ENCODE assay signal across 8 cellular contexts in the genomic region with DNA sequence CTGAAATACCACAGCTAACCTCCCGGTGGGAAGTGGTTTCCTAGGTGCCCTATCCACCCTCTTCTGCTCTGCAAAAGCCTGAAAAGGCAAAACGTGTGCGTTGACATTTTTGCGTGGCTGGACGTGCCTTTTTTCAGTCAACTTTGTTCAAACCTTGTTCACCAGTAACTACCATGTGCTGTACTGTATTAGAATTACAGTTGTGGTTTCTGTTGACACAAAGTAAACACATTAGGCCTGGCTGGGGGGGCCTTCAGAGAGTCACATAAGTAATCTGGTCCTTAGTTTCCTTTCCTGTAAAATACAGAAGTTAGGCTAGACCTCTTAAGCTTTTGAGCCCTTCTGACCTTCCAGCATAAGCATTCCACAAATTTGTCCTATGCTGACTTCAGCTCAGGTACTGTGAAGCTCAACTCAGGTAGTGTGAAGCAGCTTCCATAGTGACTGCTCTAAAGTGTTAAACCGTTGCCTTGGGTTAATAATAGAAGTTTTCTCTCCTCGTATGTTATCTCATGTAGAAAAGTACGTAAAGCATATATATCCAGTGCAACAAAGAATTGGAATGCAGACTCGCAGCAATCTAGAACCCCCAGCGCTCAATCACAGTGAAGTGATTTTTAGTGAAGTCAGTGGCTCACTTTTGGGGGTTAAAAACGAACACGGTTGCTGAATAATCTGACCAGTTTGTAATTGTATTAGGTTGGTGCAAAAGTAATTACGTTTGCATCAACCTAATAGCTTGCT. TPM values are rescaled to one million over a fixed set of nuclear protein-coding genes. Genes with fewer than 3 reads are reported as not detected.
A peak's percentile ranks its signal among the peaks of the same experiment; 100 is the strongest.
DNase-seq lines count a peak whose midpoint lies in the region; ATAC-seq and TF ChIP-seq lines count a peak whose summit lies in the region.

No MANE protein-coding gene starts in this region.

- peaks cover 70% of the 10 kb centered on the region for H3K4me1 ChIP-seq in Loucy (ENCODE audit: insufficient read depth, low read length, poor library complexity, severe bottlenecking)
- H3K4me1 ChIP-seq in breast epithelium = peaks cover 7 to 16% of the 10 kb centered on the region in 2 donors
- peaks cover 23% of the 10 kb centered on the region for H3K4me1 ChIP-seq in mesodermal cell (ENCODE audit: control insufficient read depth, insufficient read depth, low read length, poor library complexity, severe bottlenecking)

- H3K4me3 ChIP-seq in Loucy (ENCODE audit: low read length, poor library complexity, severe bottlenecking) (peak overlapping the region; percentile 94), breast epithelium (peak overlapping the region; percentile 77 to 95 (median 95)), mesodermal cell (ENCODE audit: extremely low read depth, insufficient read depth, low read length, poor library complexity, severe bottlenecking) (peak overlapping the region; percentile 95)

- H3F3A ChIP-seq in Loucy (ENCODE audit: low read depth) = no peaks in the 10 kb centered on the region

- DNase-seq in CD1c-positive myeloid dendritic cell (ENCODE audit: extremely low spot score) (peak; percentile 13), breast epithelium (ENCODE audit: low spot score in 2 of 2) (no peak), GM13977 (ENCODE audit: low spot score) (no peak)

- ATAC-seq in GM21526 (IDR thresholded peaks at IDR 0.05; ENCODE audit: low FRiP score, unreplicated experiment) (no peak), HG03521 (IDR thresholded peaks at IDR 0.05; ENCODE audit: unreplicated experiment) (no peak), HG03097 (IDR thresholded peaks at IDR 0.05; ENCODE audit: low FRiP score, unreplicated experiment) (no peak)

- no peaks in the 10 kb centered on the region for H3K9me3 ChIP-seq in Loucy (ENCODE audit: insufficient read depth, low read depth, low read length)
- H3K9me3 ChIP-seq in breast epithelium = no peaks in the 10 kb centered on the region
- H3K9me3 ChIP-seq in mesodermal cell (ENCODE audit: control insufficient read depth, low read length) = no peaks in the 10 kb centered on the region

- H3K79me2 ChIP-seq in Loucy (ENCODE audit: insufficient read depth, low read length) = peaks cover 98% of the 10 kb centered on the region

- H3K27ac ChIP-seq in breast epithelium (peak overlapping the region; percentile 10 to 99), mesodermal cell (ENCODE audit: low read depth, low read length, severe bottlenecking) (peak overlapping the region; percentile 100)

- WGBS in mesodermal cell (ENCODE audit: insufficient coverage in 2 of 2), 2 experiments = 31 to 37% methylated on average over 7 to 10 of the region's 13 CpGs

- in situ Hi-C loops in GM13977 (cut with MboI; ENCODE audit: low pct_unique_long_range_greater_than_20kb, low sequenced_read_pairs, unreplicated experiment) = no loop called here

- H4K20me1 ChIP-seq in Loucy (ENCODE audit: insufficient read depth, low read length, poor library complexity, severe bottlenecking) = peaks cover 71% of the 10 kb centered on the region

- H3K36me3 ChIP-seq in Loucy (ENCODE audit: insufficient read depth, low read length) (peaks cover 35% of the 10 kb centered on the region), breast epithelium (no peaks in the 10 kb centered on the region), mesodermal cell (ENCODE audit: control insufficient read depth, insufficient read depth, low read length) (peaks cover 79% of the 10 kb centered on the region)

- peak overlapping the region; percentile 100 for H3K4me2 ChIP-seq in Loucy (ENCODE audit: low read depth, low read length, poor library complexity, severe bottlenecking)

- no peak for TF ChIP-seq POLR2A in breast epithelium (IDR thresholded peaks at IDR 0.05)

- peak overlapping the region; percentile 99 for H3K9ac ChIP-seq in Loucy (ENCODE audit: low read depth, low read length, poor library complexity, severe bottlenecking)

- H2AFZ ChIP-seq in Loucy (ENCODE audit: low read length) = no peak overlapping the region

- no peak for TF ChIP-seq CTCF in Loucy (conservative IDR thresholded peaks at IDR 0.05; ENCODE audit: low read length)
- TF ChIP-seq CTCF in breast epithelium (IDR thresholded peaks at IDR 0.05) = no peak
- no peak for TF ChIP-seq CTCF in GM13977 (IDR thresholded peaks at IDR 0.05; ENCODE audit: extremely low read depth, insufficient read depth, missing control alignments)

- H3K9me2 ChIP-seq in Loucy (replicated peaks; ENCODE audit: low read depth, low read length) = no peaks in the 10 kb centered on the region

- intact Hi-C loops in breast epithelium (cut with DNase I; ENCODE audit: low total_unique reads) = no loop called here

- peaks cover 6% of the 10 kb centered on the region for H3K27me3 ChIP-seq in Loucy (ENCODE audit: insufficient read depth, low read length, poor library complexity, severe bottlenecking)
- H3K27me3 ChIP-seq in breast epithelium = no peaks in the 10 kb centered on the region

RNA-seq across cellular contexts. Expression of gene EWSR1, which starts 1.8 kb away (rescaled TPM):
- total RNA-seq in breast epithelium = 100 to 1,000 TPM; 165 to 224 (median 220) TPM
- 272 TPM for polyA plus RNA-seq in mesodermal cell (2013, experiment 1 of 2)
- 258 TPM for polyA plus RNA-seq in mesodermal cell (2013, experiment 2 of 2)

RNA-seq across cellular contexts. Expression of gene RHBDD3, which starts 2.1 kb away (rescaled TPM):
- 10 to 100 TPM; 16.2 to 31.8 (median 28.2) TPM for total RNA-seq in breast epithelium
- 27.5 TPM for polyA plus RNA-seq in mesodermal cell (2013, experiment 1 of 2)
- 25.1 TPM for polyA plus RNA-seq in mesodermal cell (2013, experiment 2 of 2)

RNA-seq across cellular contexts. Expression of gene GAS2L1, which starts 36.5 kb away (rescaled TPM):
- total RNA-seq in breast epithelium = 10 to 100 TPM; 12.2 to 19.3 (median 15.7) TPM
- 22.2 TPM for polyA plus RNA-seq in mesodermal cell (2013, experiment 1 of 2)
- polyA plus RNA-seq in mesodermal cell (2013, experiment 2 of 2) = 17.6 TPM

RNA-seq across cellular contexts. Expression of gene RASL10A, which starts 45.6 kb away (rescaled TPM):
- 1 to 10 TPM; 2.7 to 4.7 (median 4.3) TPM for total RNA-seq in breast epithelium
- 10.8 TPM for polyA plus RNA-seq in mesodermal cell (2013, experiment 1 of 2)
- 5.8 TPM for polyA plus RNA-seq in mesodermal cell (2013, experiment 2 of 2)
